1 cellular context compared by ENCODE assay signal in genomic region chr6:158312672-158313397, GRCh38.
TF ChIP-seq lines count a peak whose summit lies in the region.

No MANE protein-coding gene starts in this region.

TF ChIP-seq in HepG2, 621 proteins besides CTCF, POLR2A, EP300 and RAD21 (continued from another document):
- TF ChIP-seq, protein P1, sequence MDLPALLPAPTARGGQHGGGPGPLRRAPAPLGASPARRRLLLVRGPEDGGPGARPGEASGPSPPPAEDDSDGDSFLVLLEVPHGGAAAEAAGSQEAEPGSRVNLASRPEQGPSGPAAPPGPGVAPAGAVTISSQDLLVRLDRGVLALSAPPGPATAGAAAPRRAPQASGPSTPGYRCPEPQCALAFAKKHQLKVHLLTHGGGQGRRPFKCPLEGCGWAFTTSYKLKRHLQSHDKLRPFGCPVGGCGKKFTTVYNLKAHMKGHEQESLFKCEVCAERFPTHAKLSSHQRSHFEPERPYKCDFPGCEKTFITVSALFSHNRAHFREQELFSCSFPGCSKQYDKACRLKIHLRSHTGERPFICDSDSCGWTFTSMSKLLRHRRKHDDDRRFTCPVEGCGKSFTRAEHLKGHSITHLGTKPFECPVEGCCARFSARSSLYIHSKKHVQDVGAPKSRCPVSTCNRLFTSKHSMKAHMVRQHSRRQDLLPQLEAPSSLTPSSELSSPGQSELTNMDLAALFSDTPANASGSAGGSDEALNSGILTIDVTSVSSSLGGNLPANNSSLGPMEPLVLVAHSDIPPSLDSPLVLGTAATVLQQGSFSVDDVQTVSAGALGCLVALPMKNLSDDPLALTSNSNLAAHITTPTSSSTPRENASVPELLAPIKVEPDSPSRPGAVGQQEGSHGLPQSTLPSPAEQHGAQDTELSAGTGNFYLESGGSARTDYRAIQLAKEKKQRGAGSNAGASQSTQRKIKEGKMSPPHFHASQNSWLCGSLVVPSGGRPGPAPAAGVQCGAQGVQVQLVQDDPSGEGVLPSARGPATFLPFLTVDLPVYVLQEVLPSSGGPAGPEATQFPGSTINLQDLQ (CRISPR knock-in tag; IDR thresholded peaks at IDR 0.05) = no peak
- TF ChIP-seq ZSCAN20 (CRISPR knock-in tag; IDR thresholded peaks at IDR 0.05; ENCODE audit: borderline replicate concordance) (no peak), SIN3B (IDR thresholded peaks at IDR 0.05; ENCODE audit: low read length) (no peak), ZNF816 (CRISPR knock-in tag; IDR thresholded peaks at IDR 0.05; ENCODE audit: borderline replicate concordance) (no peak), ZNF121 (CRISPR knock-in tag; IDR thresholded peaks at IDR 0.05) (no peak), CCDC6 (CRISPR knock-in tag; IDR thresholded peaks at IDR 0.05) (no peak), REL (CRISPR knock-in tag; conservative IDR thresholded peaks at IDR 0.05) (no peak), PHB2 (IDR thresholded peaks at IDR 0.05; ENCODE audit: partially characterized antibody) (no peak), TAF15 (IDR thresholded peaks at IDR 0.05; ENCODE audit: low read depth, low read length, poor library complexity, severe bottlenecking) (no peak)
